ENCODE assay signal across 9 cellular contexts in genomic region chr3:39378092-39378491, GRCh38. TPM values are rescaled to one million over a fixed set of nuclear protein-coding genes. Genes with fewer than 3 reads are reported as not detected.
DNase-seq lines count a peak whose midpoint lies in the region; ATAC-seq and TF ChIP-seq lines count a peak whose summit lies in the region.
"Had no signal": no experiment of that assay in that cellular context is flagged by ENCODE, and none has a peak within 500 bp of the region (broad histone marks: within the 10 kb centered on the region; RNA-seq: fewer than 3 reads in every experiment).

No MANE protein-coding gene starts in this region.

- peak; percentile 73 for ATAC-seq in GM21390 (IDR thresholded peaks at IDR 0.05; ENCODE audit: unreplicated experiment)
- peak; percentile 80 to 87 for ATAC-seq in activated T-cell treated with anti-CD3 and anti-CD28 coated beads, Interleukin-2, amount 50 U/mL, for 4 hours
- peak; percentile 51 for ATAC-seq in left ventricle myocardium superior

- H3K36me3 Mint-ChIP-seq in activated T-cell treated with anti-CD3 and anti-CD28 coated beads, Interleukin-2, amount 50 U/mL, for 4 hours (ENCODE audit: insufficient read depth) = no peaks in the 10 kb centered on the region

- intact Hi-C loops in left ventricle myocardium superior (cut with micrococcal nuclease) = no loop called here

- no peak overlapping the region for H3K9ac ChIP-seq in KMS-11

- H3K36me3 ChIP-seq in BE2C (no peaks in the 10 kb centered on the region), KMS-11 (ENCODE audit: insufficient read depth) (no peaks in the 10 kb centered on the region)

- no peak overlapping the region for H3K27ac ChIP-seq in KMS-11

- H3K27me3 ChIP-seq in BE2C (no peaks in the 10 kb centered on the region; the same call in none of the 2 replicates), KMS-11 (ENCODE audit: insufficient read depth, low read depth) (no peaks in the 10 kb centered on the region)

- H3K27me3 Mint-ChIP-seq in activated T-cell treated with anti-CD3 and anti-CD28 coated beads, Interleukin-2, amount 50 U/mL, for 4 hours (ENCODE audit: low read depth) = no peaks in the 10 kb centered on the region

- DNase-seq in BE2C = peak; percentile 24
- peak; percentile 53 for DNase-seq in activated T-cell treated with anti-CD3 and anti-CD28 coated beads, Interleukin-2, amount 50 U/mL, for 4 hours
- no peak for DNase-seq in left ventricle myocardium superior
- peak; percentile 53 for DNase-seq in stimulated activated CD4-positive, alpha-beta T cell treated with anti-CD3 and anti-CD28 coated beads, Interleukin-1b, Interleukin-23, amount 100 ng/mL, for 48 hours
- DNase-seq in NCI-H2081 (lab: John Stamatoyannopoulos, UW) = no peak
- no peak for DNase-seq in NCI-H774 (lab: John Stamatoyannopoulos, UW)

- H3K4me1 ChIP-seq in BE2C = no peaks in the 10 kb centered on the region
- H3K4me1 ChIP-seq in KMS-11 (ENCODE audit: low read depth, poor library complexity, severe bottlenecking) = peaks cover 7% of the 10 kb centered on the region

- no peaks in the 10 kb centered on the region for H3K79me2 ChIP-seq in KMS-11 (ENCODE audit: insufficient read depth, low read depth)

- H2AFZ ChIP-seq in KMS-11 (ENCODE audit: low read depth) = no peak overlapping the region

- no peaks in the 10 kb centered on the region for H4K20me1 ChIP-seq in KMS-11 (ENCODE audit: insufficient read depth)

- H3K4me3 ChIP-seq in BE2C (ENCODE audit: low read depth, low read length) = no peak overlapping the region
- H3K4me3 ChIP-seq in KMS-11 (IDR thresholded peaks at IDR 0.05; ENCODE audit: insufficient read depth, low read depth, low read length) = no peak overlapping the region

- TF ChIP-seq CTCF in BE2C (IDR thresholded peaks at IDR 0.05; ENCODE audit: low read depth, low read length) = peak; percentile 59
- TF ChIP-seq CTCF in KMS-11 (conservative IDR thresholded peaks at IDR 0.05; ENCODE audit: low read depth, low read length) = peak; percentile 79

- H3K9me3 ChIP-seq in BE2C = no peaks in the 10 kb centered on the region

- no peak overlapping the region for H3K4me3 Mint-ChIP-seq in activated T-cell treated with anti-CD3 and anti-CD28 coated beads, Interleukin-2, amount 50 U/mL, for 4 hours

- H3K9me3 Mint-ChIP-seq in activated T-cell treated with anti-CD3 and anti-CD28 coated beads, Interleukin-2, amount 50 U/mL, for 4 hours = no peaks in the 10 kb centered on the region

- H3K4me1 Mint-ChIP-seq in activated T-cell treated with anti-CD3 and anti-CD28 coated beads, Interleukin-2, amount 50 U/mL, for 4 hours (ENCODE audit: low read depth) = peaks cover 6% of the 10 kb centered on the region

- H3K4me2 ChIP-seq in KMS-11 = no peak overlapping the region

RNA-seq across cellular contexts. Expression of gene SLC25A38, which starts 5.1 kb away (rescaled TPM):
- 22.6 TPM for polyA plus RNA-seq in BE2C (2012; ENCODE audit: insufficient read depth, insufficient read length, low read depth)
- 10 to 100 TPM; 64.7 to 69.1 (median 65.3) TPM for total RNA-seq in activated T-cell treated with anti-CD3 and anti-CD28 coated beads, Interleukin-2, amount 50 U/mL, for 4 hours
- 15.4 TPM for total RNA-seq in left ventricle myocardium superior

RNA-seq across cellular contexts. Expression of gene RPSA, which starts 28.4 kb away (rescaled TPM):
- polyA plus RNA-seq in BE2C (2012; ENCODE audit: insufficient read depth, insufficient read length, low read depth) = 1,149 TPM
- total RNA-seq in activated T-cell treated with anti-CD3 and anti-CD28 coated beads, Interleukin-2, amount 50 U/mL, for 4 hours = 1,000 to 10,000 TPM; 2,416 to 2,801 (median 2,677) TPM
- total RNA-seq in left ventricle myocardium superior = 372 TPM

RNA-seq across cellular contexts. Expression of gene CCR8, which starts 48.6 kb away (rescaled TPM):
- polyA plus RNA-seq in BE2C (2012; ENCODE audit: insufficient read depth, insufficient read length, low read depth) = not detected
- total RNA-seq in activated T-cell treated with anti-CD3 and anti-CD28 coated beads, Interleukin-2, amount 50 U/mL, for 4 hours = 1 to 10 TPM in 1 of 3 donors, under 1 TPM in 2; 0.40 to 1.4 (median 0.87) TPM
- total RNA-seq in left ventricle myocardium superior = not detected
- total RNA-seq: skeletal muscle tissue had no signal

Comparison
In these comparisons a context has a peak if more than half of its experiments do, and no peak if none do; other contexts are left out.
1. DNase-seq: peak in BE2C (single experiment), activated T-cell treated with anti-CD3 and anti-CD28 coated beads, Interleukin-2, amount 50 U/mL, for 4 hours (single experiment) and stimulated activated CD4-positive, alpha-beta T cell treated with anti-CD3 and anti-CD28 coated beads, Interleukin-1b, Interleukin-23, amount 100 ng/mL, for 48 hours (single experiment); none in left ventricle myocardium superior (single experiment), NCI-H2081 (0 of 2) and NCI-H774 (single experiment).
2. Peak in every context shown above with its lines, with median percentiles within 50 percentile points of each other: ATAC-seq.